Comparison of ENCODE assay signal across 8 cellular contexts in genomic region chr10:69065406-69066361, GRCh38. TPM values are rescaled to one million over a fixed set of nuclear protein-coding genes. Genes with fewer than 3 reads are reported as not detected.
DNase-seq lines count a peak whose midpoint lies in the region; ATAC-seq and TF ChIP-seq lines count a peak whose summit lies in the region.

No MANE protein-coding gene starts in this region.

- no peaks in the 10 kb centered on the region for H3K79me2 ChIP-seq in OCI-LY7 (ENCODE audit: insufficient read depth, low read depth, low read length)

- DNase-seq in AG08395 (ENCODE audit: low spot score) = peak; percentile 66
- peak; percentile 24 for DNase-seq in activated naive CD4-positive, alpha-beta T cell treated with anti-CD3 and anti-CD28 coated beads, Interleukin-2, amount 50 U/mL, for 16 hours
- DNase-seq in lower lobe of right lung = no peak
- no peak for DNase-seq in T1000 (lab: John Stamatoyannopoulos, UW)
- DNase-seq in OCI-LY7 (ENCODE audit: low spot score) = no peak
- DNase-seq in prostate gland (ENCODE audit: low spot score) = no peak

- no peak overlapping the region for H2AFZ ChIP-seq in OCI-LY7 (ENCODE audit: low read length)

- peaks cover 44% of the 10 kb centered on the region for H3K4me1 ChIP-seq in lower lobe of right lung
- no peaks in the 10 kb centered on the region for H3K4me1 ChIP-seq in OCI-LY7 (ENCODE audit: insufficient read depth, low read length, poor library complexity, severe bottlenecking)
- no peaks in the 10 kb centered on the region for H3K4me1 ChIP-seq in prostate gland (replicated peaks)

- no TSS peak for BruUV-seq in OCI-LY7 (replicated peaks; lab: Mats Ljungman, UMichigan)

- ATAC-seq in GM19025 (IDR thresholded peaks at IDR 0.05; ENCODE audit: low read depth, unreplicated experiment) (peak; percentile 62), HG03378 (IDR thresholded peaks at IDR 0.05; ENCODE audit: unreplicated experiment) (peak; percentile 61), lower lobe of right lung (peak; percentile 26 to 35)

- H3K4me3 ChIP-seq in lower lobe of right lung (no peak overlapping the region), OCI-LY7 (ENCODE audit: low read depth, low read length, poor library complexity, severe bottlenecking) (no peak overlapping the region), prostate gland (no peak overlapping the region)

- intact Hi-C loops in lower lobe of right lung (cut with DNase I) (no loop called here), OCI-LY7 (cut with micrococcal nuclease; ENCODE audit: unreplicated experiment) (no loop called here), prostate gland (cut with DNase I) (no loop called here)

- no peaks in the 10 kb centered on the region for H3K9me3 ChIP-seq in lower lobe of right lung
- H3K9me3 ChIP-seq in OCI-LY7 (ENCODE audit: low read length) = no peaks in the 10 kb centered on the region
- no peaks in the 10 kb centered on the region for H3K9me3 ChIP-seq in prostate gland

- no peaks in the 10 kb centered on the region for H3K9me2 ChIP-seq in OCI-LY7 (ENCODE audit: insufficient read depth, low read length)

- no peak for TF ChIP-seq CTCF in lower lobe of right lung (IDR thresholded peaks at IDR 0.05)
- TF ChIP-seq CTCF in OCI-LY7 (conservative IDR thresholded peaks at IDR 0.05; ENCODE audit: low read length) = no peak
- no peak for TF ChIP-seq CTCF in prostate gland (IDR thresholded peaks at IDR 0.05)

- H3K27ac ChIP-seq in lower lobe of right lung (peak overlapping the region; percentile 68), OCI-LY7 (ENCODE audit: low read depth, low read length, poor library complexity, severe bottlenecking) (no peak overlapping the region), prostate gland (no peak overlapping the region)

- CTCF ChIA-PET in OCI-LY7 (lab: Charles Lee; ENCODE audit: unreplicated experiment) = interaction anchor here (0.5 kb wide), 1 partner anchor 384 kb away, joined by 5 read pairs; no protein-coding TSS in a partner anchor

- TF ChIP-seq POLR2A in prostate gland (IDR thresholded peaks at IDR 0.05) = no peak

- no peak overlapping the region for H3K4me2 ChIP-seq in OCI-LY7 (ENCODE audit: low read length)

- no peaks in the 10 kb centered on the region for H3K27me3 ChIP-seq in lower lobe of right lung (ENCODE audit: low read depth)
- no peaks in the 10 kb centered on the region for H3K27me3 ChIP-seq in prostate gland (replicated peaks; ENCODE audit: insufficient read depth)

- POLR2A ChIA-PET in OCI-LY7 (lab: Charles Lee) = interaction anchor here (0.5 to 1.1 kb wide), 4 partner anchors 14 to 77 kb away, joined by 3 to 4 read pairs (median 4); partner anchors contain the start of gene SRGN

- WGBS in prostate gland = 69% methylated on average over 8 of the region's 8 CpGs

- H3K36me3 ChIP-seq in lower lobe of right lung (no peaks in the 10 kb centered on the region), OCI-LY7 (ENCODE audit: insufficient read depth, low read length) (no peaks in the 10 kb centered on the region), prostate gland (no peaks in the 10 kb centered on the region)

- no peaks in the 10 kb centered on the region for H4K20me1 ChIP-seq in OCI-LY7 (ENCODE audit: insufficient read depth, low read length)

RNA-seq across cellular contexts. Expression of gene SRGN, which starts 22.2 kb away (rescaled TPM):
- total RNA-seq in lower lobe of right lung (232 TPM), OCI-LY7 (2022) (5.8 and 9.1 TPM in 2 replicates), prostate gland (10 to 100 TPM; 29.1 to 44.3 TPM)
- total RNA-seq in OCI-LY7 (2014; rRNA removed; shearing (Covaris generic)) = 15.1 and 16.3 TPM in 2 replicates

RNA-seq across cellular contexts. Expression of gene VPS26A, which starts 58.3 kb away (rescaled TPM):
- total RNA-seq in lower lobe of right lung (51.2 TPM), OCI-LY7 (2022) (33.6 and 41.7 TPM in 2 replicates), prostate gland (10 to 100 TPM; 28.5 to 38.0 TPM)
- 9.9 and 10.0 TPM in 2 replicates for total RNA-seq in OCI-LY7 (2014; rRNA removed; shearing (Covaris generic))

Comparison
In these comparisons a context has a peak if more than half of its experiments do, and no peak if none do; other contexts are left out.
1. DNase-seq: peak in AG08395 (single experiment) and activated naive CD4-positive, alpha-beta T cell treated with anti-CD3 and anti-CD28 coated beads, Interleukin-2, amount 50 U/mL, for 16 hours (single experiment); none in lower lobe of right lung (single experiment), T1000 (single experiment), OCI-LY7 (single experiment) and prostate gland (single experiment).
2. Peak in every context shown above with its lines, with median percentiles within 50 percentile points of each other: ATAC-seq.